2 cellular contexts compared by ENCODE assay signal in the genomic region with DNA sequence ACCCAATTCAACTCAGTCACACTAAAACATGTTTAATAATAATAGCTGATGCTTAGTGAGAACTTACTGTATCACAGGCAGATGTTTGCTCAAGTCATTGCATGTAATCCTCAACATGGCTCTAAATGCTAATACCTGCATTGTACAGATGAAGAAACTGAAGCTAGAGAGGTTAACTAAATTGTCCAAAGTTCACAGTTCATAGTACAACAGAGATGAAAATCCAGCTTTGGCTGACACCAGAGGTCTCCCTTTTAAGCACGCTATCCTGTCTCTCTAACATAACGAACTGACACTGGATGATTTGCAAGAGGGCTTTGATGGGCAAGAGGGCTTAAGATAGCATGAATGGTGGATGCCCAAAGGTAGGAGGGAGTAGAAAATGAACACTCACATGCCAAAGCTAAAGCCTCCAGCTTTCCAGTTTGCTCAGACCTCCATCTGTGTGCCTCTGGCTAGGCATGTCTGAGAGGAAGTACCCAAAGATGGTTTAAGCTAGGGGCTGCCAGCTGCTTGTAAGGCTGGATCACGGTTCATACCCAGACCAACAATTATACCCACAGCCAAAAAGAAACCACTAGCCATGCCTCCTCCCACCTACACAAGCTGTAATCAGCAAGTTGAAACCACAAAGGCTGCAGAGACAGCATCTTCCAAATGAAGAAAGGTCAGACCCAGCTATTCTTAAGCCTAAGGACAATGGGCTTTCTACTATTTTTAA.
TF ChIP-seq lines count a peak whose summit lies in the region.

No MANE protein-coding gene starts in this region.

TF ChIP-seq in HEK293, 187 proteins besides CTCF, POLR2A, EP300 and RAD21 (continued from another document):
- no peak for TF ChIP-seq INSM2 (tag by site-specific recombination; IDR thresholded peaks at IDR 0.05)
- TF ChIP-seq ZFP69B (tag by site-specific recombination; IDR thresholded peaks at IDR 0.05), result no peak
- TF ChIP-seq TCF7L2 (IDR thresholded peaks at IDR 0.05; ENCODE audit: borderline replicate concordance, low read depth, low read length), result no peak
- TF ChIP-seq ZIC2 (tag by site-specific recombination; IDR thresholded peaks at IDR 0.05), result no peak

TF ChIP-seq in HepG2, 621 proteins besides CTCF, POLR2A, EP300 and RAD21 (continued from another document):
- TF ChIP-seq CREBL2 (CRISPR knock-in tag; IDR thresholded peaks at IDR 0.05; ENCODE audit: borderline replicate concordance) (no peak), ATF1 (CRISPR knock-in tag; IDR thresholded peaks at IDR 0.05) (no peak), HNRNPL (IDR thresholded peaks at IDR 0.05; ENCODE audit: low read depth, low read length) (no peak), EED (CRISPR knock-in tag; IDR thresholded peaks at IDR 0.05) (no peak), BCL6 (CRISPR knock-in tag; IDR thresholded peaks at IDR 0.05) (no peak)
- TF ChIP-seq, protein P1, sequence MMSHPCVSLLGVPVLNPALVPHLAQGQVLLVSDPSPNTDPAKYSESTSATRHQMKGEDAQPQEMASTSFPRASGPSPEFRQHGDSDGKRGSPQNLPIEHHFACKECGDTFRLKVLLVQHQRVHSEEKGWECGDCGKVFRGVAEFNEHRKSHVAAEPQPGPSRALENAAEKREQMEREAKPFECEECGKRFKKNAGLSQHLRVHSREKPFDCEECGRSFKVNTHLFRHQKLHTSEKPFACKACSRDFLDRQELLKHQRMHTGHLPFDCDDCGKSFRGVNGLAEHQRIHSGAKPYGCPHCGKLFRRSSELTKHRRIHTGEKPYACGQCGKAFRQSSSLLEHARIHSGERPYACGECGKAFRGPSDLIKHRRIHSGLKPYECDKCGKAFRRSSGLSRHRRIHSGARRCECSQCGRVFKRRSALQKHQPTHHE (CRISPR knock-in tag; IDR thresholded peaks at IDR 0.05; ENCODE audit: borderline replicate concordance), result no peak
